ENCODE assay signal across 9 cellular contexts in genomic region chr14:51776102-51776894, GRCh38.
DNase-seq lines count a peak whose midpoint lies in the region; ATAC-seq and TF ChIP-seq lines count a peak whose summit lies in the region.
"Had no signal": no experiment of that assay in that cellular context is flagged by ENCODE, and none has a peak within 500 bp of the region (broad histone marks: within the 10 kb centered on the region; RNA-seq: fewer than 3 reads in every experiment).

No MANE protein-coding gene starts in this region.

- H3K4me1 Mint-ChIP-seq in nephron progenitor cell, result peaks cover 30% of the 10 kb centered on the region

- no peaks in the 10 kb centered on the region for H3K36me3 ChIP-seq in GM23248 (ENCODE audit: low read depth)

- peak overlapping the region; percentile 51; the same call in 1 of the 2 replicates for H3K9ac ChIP-seq in GM23248

- DNase-seq in COLO668 (lab: John Stamatoyannopoulos, UW; ENCODE audit: unreplicated experiment), result peak; percentile 35
- peak; percentile 80 for DNase-seq in GM23248
- peak; percentile 40 for DNase-seq in NCI-H345 (lab: John Stamatoyannopoulos, UW)
- DNase-seq in activated CD8-positive, alpha-beta memory T cell treated with anti-CD3 and anti-CD28 coated beads, Interleukin-2, amount 50 U/mL, for 4 hours, result peak; percentile 26
- peak; percentile 85 for DNase-seq in fibroblast of pulmonary artery (ENCODE audit: low read depth)
- DNase-seq in nephron progenitor cell, result peak; percentile 62
- DNase-seq in NK-92 treated with Interleukin-12 subunit alpha and Interleukin-12 subunit beta, amount 100 ng/mL, for 24 hours (lab: John Stamatoyannopoulos, UW), result no peak

- no peaks in the 10 kb centered on the region for H3K9me3 Mint-ChIP-seq in nephron progenitor cell

- peak overlapping the region; percentile 84 for H3K4me2 ChIP-seq in GM23248 (ENCODE audit: unreplicated experiment)

- H3K9me2 ChIP-seq in GM23248 (ENCODE audit: insufficient read depth), result no peaks in the 10 kb centered on the region

- WGBS in GM23248 (ENCODE audit: low coverage in 1 of 2, low lambda C conversion rate in 2 of 2, missing lambda C conversion rate in 2 of 2), 2 experiments, result 35 to 40% methylated on average over 13 of the region's 13 CpGs

- peak overlapping the region; percentile 91 for H3K27ac Mint-ChIP-seq in nephron progenitor cell

- TF ChIP-seq CTCF in fibroblast of pulmonary artery (IDR thresholded peaks at IDR 0.05; ENCODE audit: low read length, missing control alignments) (peak; percentile 87), nephron progenitor cell (IDR thresholded peaks at IDR 0.05) (peak; percentile 63)

- no peaks in the 10 kb centered on the region for H3K27me3 ChIP-seq in GM23248 (replicated peaks; ENCODE audit: insufficient read depth)

- H3K4me3 ChIP-seq in GM23248 (peak overlapping the region; percentile 65), fibroblast of pulmonary artery (replicated peaks; ENCODE audit: low read depth, low read length) (peak overlapping the region; percentile 35)
- H3K4me3 ChIP-seq: SK-N-MC had no signal

- H3K27ac ChIP-seq in GM23248, result no peak overlapping the region
- H3K27ac ChIP-seq: SK-N-MC had no signal

- H4K20me1 ChIP-seq in GM23248 (ENCODE audit: insufficient read depth), result no peaks in the 10 kb centered on the region

- in situ Hi-C loops in GM23248 (cut with MboI), result loop anchor here (5.0 kb wide), 1 partner anchor 494 kb away; no protein-coding TSS in a partner anchor

- H3K36me3 Mint-ChIP-seq in nephron progenitor cell (ENCODE audit: low read depth), result no peaks in the 10 kb centered on the region

- peaks cover 8% of the 10 kb centered on the region for H3K79me2 ChIP-seq in GM23248 (ENCODE audit: insufficient read depth)

- peak overlapping the region; percentile 77 for H2AFZ ChIP-seq in GM23248

- H3K27me3 Mint-ChIP-seq in nephron progenitor cell (ENCODE audit: low read depth, poor library complexity), result no peaks in the 10 kb centered on the region

- peaks cover 8% of the 10 kb centered on the region; the same call in 1 of the 2 replicates for H3K4me1 ChIP-seq in GM23248 (ENCODE audit: insufficient read depth)

- peak overlapping the region; percentile 54 for H3K4me3 Mint-ChIP-seq in nephron progenitor cell

- H3F3A ChIP-seq in GM23248 (ENCODE audit: insufficient read depth), result no peaks in the 10 kb centered on the region

- no peak for ATAC-seq in GM18502 (IDR thresholded peaks at IDR 0.05; ENCODE audit: poor library complexity, unreplicated experiment)

- no peaks in the 10 kb centered on the region for H3K9me3 ChIP-seq in GM23248 (ENCODE audit: low read depth)
